In genomic region chr2:202158796-202159195, GRCh38 we compare ENCODE assay signal across 12 cellular contexts.
DNase-seq lines count a peak whose midpoint lies in the region; ATAC-seq and TF ChIP-seq lines count a peak whose summit lies in the region.
"Had no signal": no experiment of that assay in that cellular context is flagged by ENCODE, and none has a peak within 500 bp of the region (broad histone marks: within the 10 kb centered on the region; RNA-seq: fewer than 3 reads in every experiment).

No MANE protein-coding gene starts in this region.

- TF ChIP-seq CTCF in AG09309 (IDR thresholded peaks at IDR 0.05; ENCODE audit: control insufficient read depth, insufficient read depth, low read depth, low read length, missing control alignments) = peak; percentile 66
- TF ChIP-seq CTCF in HCT116 (IDR thresholded peaks at IDR 0.05 in 2 of 3, conservative IDR thresholded peaks at IDR 0.05 in 1 of 3; ENCODE audit: borderline replicate concordance in 1 of 3, insufficient read depth in 1 of 3, low read depth in 2 of 3, low read length in 2 of 3) = peak in 2 of 3 experiments; percentile 4 to 33; a peak in 2 of 6 replicates
- TF ChIP-seq CTCF in SK-N-SH (IDR thresholded peaks at IDR 0.05) = peak; percentile 49
- TF ChIP-seq CTCF in foreskin fibroblast (IDR thresholded peaks at IDR 0.05; ENCODE audit: low read depth, low read length) = peak; percentile 42
- no peak for TF ChIP-seq CTCF in MM.1S (IDR thresholded peaks at IDR 0.05; ENCODE audit: low read length)

- no peak overlapping the region for H3K27ac ChIP-seq in HCT116 (ENCODE audit: low read depth, low read length)
- H3K27ac ChIP-seq in SK-N-SH (ENCODE audit: low read depth in 2 of 2, low read length in 1 of 2) = no peak overlapping the region
- no peak overlapping the region for H3K27ac ChIP-seq in MM.1S (ENCODE audit: low read length)

- no peaks in the 10 kb centered on the region for H3K9me2 ChIP-seq in HCT116 (ENCODE audit: insufficient read depth)
- H3K9me2 ChIP-seq in SK-N-SH = no peaks in the 10 kb centered on the region
- H3K9me2 ChIP-seq in MM.1S (replicated peaks; ENCODE audit: insufficient read depth, low read length) = no peaks in the 10 kb centered on the region

- POLR2A ChIA-PET in HCT116 (lab: Charles Lee) = no interaction called here
- POLR2A ChIA-PET in SK-N-SH (lab: Yijun Ruan, JAX) = interaction anchor here (0.6 to 1.1 kb wide), 3 partner anchors 113 to 298 kb away, joined by 3 to 6 read pairs (median 3); no protein-coding TSS in a partner anchor

- H3K27me3 Mint-ChIP-seq in T-helper 17 cell = peaks cover 42% of the 10 kb centered on the region

- H3K4me1 Mint-ChIP-seq in T-helper 17 cell = peaks cover 2% of the 10 kb centered on the region

- no peaks in the 10 kb centered on the region for H3K36me3 Mint-ChIP-seq in T-helper 17 cell (ENCODE audit: low read depth)
- H3K36me3 Mint-ChIP-seq: CD4-positive, alpha-beta memory T cell had no signal

- H3K4me3 ChIP-seq in AG09309 (ENCODE audit: control insufficient read depth, low read depth, low read length) = no peak overlapping the region
- no peak overlapping the region for H3K4me3 ChIP-seq in HCT116 (replicated peaks in 1 of 2; ENCODE audit: low read depth in 1 of 2, low read length in 2 of 2)
- no peak overlapping the region for H3K4me3 ChIP-seq in SK-N-SH (ENCODE audit: low read depth in 2 of 2, low read length in 1 of 2)
- no peak overlapping the region for H3K4me3 ChIP-seq in foreskin fibroblast (ENCODE audit: low read depth in 1 of 2, low read length in 2 of 2)
- H3K4me3 ChIP-seq in MM.1S (ENCODE audit: low read length) = no peak overlapping the region

- DNase-seq in AG09309 (ENCODE audit: low read depth) (no peak), HCT116 (ENCODE audit: low read depth, low spot score) (no peak), SK-N-SH (no peak), foreskin fibroblast (peak; percentile 37 to 71), AML-193 (lab: John Stamatoyannopoulos, UW) (no peak), MM.1S (no peak), T-helper 17 cell (no peak)
- DNase-seq: activated naive CD4-positive, alpha-beta T cell treated with anti-CD3 and anti-CD28 coated beads for 36 hours; CD4-positive, alpha-beta memory T cell; effector CD8-positive, alpha-beta T cell; NCI-H1092 had no signal

- WGBS in SK-N-SH (ENCODE audit: low lambda C conversion rate) = 69% methylated on average over 4 of the region's 5 CpGs

- no peak for TF ChIP-seq POLR2A in HCT116 (IDR thresholded peaks at IDR 0.05; ENCODE audit: borderline replicate concordance, extremely low read depth, insufficient read depth, insufficient read length)

- no peak overlapping the region for H3K27ac Mint-ChIP-seq in T-helper 17 cell
- H3K27ac Mint-ChIP-seq: activated naive CD4-positive, alpha-beta T cell treated with anti-CD3 and anti-CD28 coated beads for 36 hours; CD4-positive, alpha-beta memory T cell had no signal

- BruUV-seq in HCT116 (replicated peaks; lab: Mats Ljungman, UMichigan) = no TSS peak

- CTCF ChIA-PET in HCT116 (lab: Charles Lee) (interaction anchor here (0.9 kb wide), 1 partner anchor 140 kb away, joined by 3 read pairs; no protein-coding TSS in a partner anchor), SK-N-SH (lab: Yijun Ruan, JAX) (interaction anchor here (0.5 to 3.1 kb wide), 52 partner anchors 10 to 491 kb away, joined by 3 to 49 read pairs (median 4); partner anchors contain the start of genes ALS2 and KIAA2012)

- peaks cover 5% of the 10 kb centered on the region for H3F3A ChIP-seq in SK-N-SH (replicated peaks; ENCODE audit: insufficient read depth)
- no peaks in the 10 kb centered on the region for H3F3A ChIP-seq in MM.1S (ENCODE audit: insufficient read depth, low read length)

- intact Hi-C loops in HCT116 (cut with micrococcal nuclease) = no loop called here

- no peak overlapping the region for H2AFZ ChIP-seq in HCT116 (ENCODE audit: low read depth, low read length, poor library complexity, severe bottlenecking)
- H2AFZ ChIP-seq in SK-N-SH (ENCODE audit: low read depth) = no peak overlapping the region
- no peak overlapping the region for H2AFZ ChIP-seq in MM.1S (ENCODE audit: low read length)

- H3K9ac ChIP-seq in HCT116 (ENCODE audit: low read length) (no peak overlapping the region), SK-N-SH (no peak overlapping the region), MM.1S (ENCODE audit: low read length) (no peak overlapping the region)

- RAD21 ChIA-PET in HCT116 (lab: Charles Lee; ENCODE audit: low non-redundant PET in 1 of 2, low total read pairs in 2 of 2, uncharacterized antibody in 2 of 2, unreplicated experiment in 2 of 2) = no interaction called here

- ATAC-seq in HCT116 (peak; percentile 60), HG03457 (IDR thresholded peaks at IDR 0.05; ENCODE audit: unreplicated experiment) (no peak), T-helper 17 cell (no peak)

- H4K20me1 ChIP-seq in HCT116 (ENCODE audit: insufficient read depth) = no peaks in the 10 kb centered on the region
- H4K20me1 ChIP-seq in SK-N-SH (ENCODE audit: insufficient read depth) = no peaks in the 10 kb centered on the region
- no peaks in the 10 kb centered on the region for H4K20me1 ChIP-seq in MM.1S (ENCODE audit: insufficient read depth, low read length)

- H3K79me2 ChIP-seq in HCT116 (ENCODE audit: insufficient read depth, low read length) (no peaks in the 10 kb centered on the region), SK-N-SH (ENCODE audit: insufficient read depth) (no peaks in the 10 kb centered on the region), MM.1S (ENCODE audit: low read length) (no peaks in the 10 kb centered on the region)

- H3K27me3 ChIP-seq in HCT116 (ENCODE audit: insufficient read depth, low read length) (no peaks in the 10 kb centered on the region), SK-N-SH (ENCODE audit: insufficient read depth) (no peaks in the 10 kb centered on the region), MM.1S (replicated peaks; ENCODE audit: insufficient read depth, low read length) (no peaks in the 10 kb centered on the region)

- H3K4me2 ChIP-seq in HCT116 (ENCODE audit: low read length) (no peak overlapping the region), SK-N-SH (no peak overlapping the region), MM.1S (ENCODE audit: low read depth, low read length) (no peak overlapping the region)

- peaks cover 0 to 6% of the 10 kb centered on the region in 2 experiments; a peak in 1 of 4 replicates for H3K4me1 ChIP-seq in HCT116 (ENCODE audit: control insufficient read depth in 1 of 2, insufficient read depth in 2 of 2, low read length in 2 of 2)
- H3K4me1 ChIP-seq in SK-N-SH (ENCODE audit: control insufficient read depth in 1 of 2, insufficient read depth in 2 of 2, low read depth in 1 of 2, low read length in 1 of 2) = peaks cover 6 to 7% of the 10 kb centered on the region in 2 experiments; a peak in 2 of 4 replicates
- H3K4me1 ChIP-seq in MM.1S (ENCODE audit: low read length) = no peaks in the 10 kb centered on the region

- no peak for TF ChIP-seq EP300 in SK-N-SH (IDR thresholded peaks at IDR 0.05; ENCODE audit: borderline replicate concordance in 1 of 2, low read depth in 1 of 2, low read length in 1 of 2)

- TF ChIP-seq RAD21 in HCT116 (IDR thresholded peaks at IDR 0.05; ENCODE audit: low read depth) = peak; percentile 55
- TF ChIP-seq RAD21 in SK-N-SH (IDR thresholded peaks at IDR 0.05; ENCODE audit: low read length) = peak; percentile 89

- H3K4me3 Mint-ChIP-seq in T-helper 17 cell = no peak overlapping the region
- H3K4me3 Mint-ChIP-seq: activated naive CD4-positive, alpha-beta T cell treated with anti-CD3 and anti-CD28 coated beads for 36 hours; CD4-positive, alpha-beta memory T cell had no signal

- no peaks in the 10 kb centered on the region for H3K36me3 ChIP-seq in HCT116 (ENCODE audit: control insufficient read depth in 1 of 2, insufficient read depth in 2 of 2, low read length in 2 of 2)
- H3K36me3 ChIP-seq in SK-N-SH (replicated peaks in 1 of 2; ENCODE audit: control insufficient read depth in 1 of 2, insufficient read depth in 2 of 2, low read length in 1 of 2) = no peaks in the 10 kb centered on the region
- no peaks in the 10 kb centered on the region for H3K36me3 ChIP-seq in MM.1S (replicated peaks; ENCODE audit: insufficient read depth, low read length)

- H3K9me3 ChIP-seq in HCT116 (ENCODE audit: control insufficient read depth in 1 of 2, insufficient read depth in 1 of 2, low read depth in 1 of 2, low read length in 2 of 2) (no peaks in the 10 kb centered on the region), SK-N-SH (no peaks in the 10 kb centered on the region), MM.1S (replicated peaks; ENCODE audit: insufficient read depth, low read length) (no peaks in the 10 kb centered on the region), T-helper 17 cell (ENCODE audit: control insufficient read depth, low read length, poor library complexity, severe bottlenecking) (no peaks in the 10 kb centered on the region)

TF ChIP-seq in HCT116, 20 proteins besides CTCF, POLR2A, EP300 and RAD21 (continues in another document):
- TF ChIP-seq MAX (IDR thresholded peaks at IDR 0.05) = no peak
- TF ChIP-seq ZFX (IDR thresholded peaks at IDR 0.05) = no peak
- TF ChIP-seq ZNF274 (IDR thresholded peaks at IDR 0.05; ENCODE audit: low read depth, low read length) = no peak
- TF ChIP-seq ATF3 (IDR thresholded peaks at IDR 0.05) = no peak
- no peak for TF ChIP-seq YY1 (IDR thresholded peaks at IDR 0.05; ENCODE audit: extremely low read depth, insufficient replicate concordance, low read depth, low read length)
- TF ChIP-seq CBX3 (IDR thresholded peaks at IDR 0.05; ENCODE audit: low read depth) = no peak

TF ChIP-seq in SK-N-SH, 30 proteins besides CTCF, POLR2A, EP300 and RAD21:
- TF ChIP-seq ZBTB33 (IDR thresholded peaks at IDR 0.05; ENCODE audit: borderline replicate concordance, low read depth) = no peak
- TF ChIP-seq SMC3 (IDR thresholded peaks at IDR 0.05; ENCODE audit: low read depth, low read length) = peak; percentile 79
TF ChIP-seq in SK-N-SH: peak in this region for 1.

Comparison
In these comparisons a context has a peak if more than half of its experiments do, and no peak if none do; other contexts are left out.
1. DNase-seq: peak in foreskin fibroblast (2 of 2); none in AG09309 (single experiment), HCT116 (single experiment), SK-N-SH (single experiment), AML-193 (0 of 2), MM.1S (single experiment) and T-helper 17 cell (0 of 3).